Comparison of ENCODE assay signal across 1 cellular context in the genomic region with DNA sequence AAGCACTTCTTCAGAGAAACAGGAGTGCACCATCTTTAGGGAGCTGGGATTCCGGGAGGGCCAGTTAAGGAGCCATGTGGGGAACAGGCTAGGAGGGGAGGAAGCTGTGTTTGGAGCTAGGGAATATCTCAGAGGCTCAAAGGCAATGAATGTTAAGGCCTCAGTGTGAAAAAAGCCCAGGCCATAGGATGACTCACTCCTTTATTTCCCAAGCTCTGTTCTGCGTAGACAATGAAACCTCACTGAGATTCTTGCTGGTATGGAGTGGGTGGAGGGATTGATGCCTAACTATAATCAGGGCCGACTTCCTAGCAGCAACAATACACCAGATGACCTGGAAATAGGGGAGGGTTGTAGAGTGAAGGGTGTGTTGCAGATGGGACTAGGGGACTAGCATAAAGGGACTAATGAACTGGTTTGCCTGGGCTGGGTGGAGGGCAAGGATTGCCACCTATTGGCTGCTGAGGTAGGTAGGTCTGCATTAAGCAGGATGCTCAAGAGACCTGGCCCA.
TF ChIP-seq lines count a peak whose summit lies in the region.

No MANE protein-coding gene starts in this region.

TF ChIP-seq in HCT116, 20 proteins besides CTCF, POLR2A, EP300 and RAD21:
- TF ChIP-seq, protein P1, sequence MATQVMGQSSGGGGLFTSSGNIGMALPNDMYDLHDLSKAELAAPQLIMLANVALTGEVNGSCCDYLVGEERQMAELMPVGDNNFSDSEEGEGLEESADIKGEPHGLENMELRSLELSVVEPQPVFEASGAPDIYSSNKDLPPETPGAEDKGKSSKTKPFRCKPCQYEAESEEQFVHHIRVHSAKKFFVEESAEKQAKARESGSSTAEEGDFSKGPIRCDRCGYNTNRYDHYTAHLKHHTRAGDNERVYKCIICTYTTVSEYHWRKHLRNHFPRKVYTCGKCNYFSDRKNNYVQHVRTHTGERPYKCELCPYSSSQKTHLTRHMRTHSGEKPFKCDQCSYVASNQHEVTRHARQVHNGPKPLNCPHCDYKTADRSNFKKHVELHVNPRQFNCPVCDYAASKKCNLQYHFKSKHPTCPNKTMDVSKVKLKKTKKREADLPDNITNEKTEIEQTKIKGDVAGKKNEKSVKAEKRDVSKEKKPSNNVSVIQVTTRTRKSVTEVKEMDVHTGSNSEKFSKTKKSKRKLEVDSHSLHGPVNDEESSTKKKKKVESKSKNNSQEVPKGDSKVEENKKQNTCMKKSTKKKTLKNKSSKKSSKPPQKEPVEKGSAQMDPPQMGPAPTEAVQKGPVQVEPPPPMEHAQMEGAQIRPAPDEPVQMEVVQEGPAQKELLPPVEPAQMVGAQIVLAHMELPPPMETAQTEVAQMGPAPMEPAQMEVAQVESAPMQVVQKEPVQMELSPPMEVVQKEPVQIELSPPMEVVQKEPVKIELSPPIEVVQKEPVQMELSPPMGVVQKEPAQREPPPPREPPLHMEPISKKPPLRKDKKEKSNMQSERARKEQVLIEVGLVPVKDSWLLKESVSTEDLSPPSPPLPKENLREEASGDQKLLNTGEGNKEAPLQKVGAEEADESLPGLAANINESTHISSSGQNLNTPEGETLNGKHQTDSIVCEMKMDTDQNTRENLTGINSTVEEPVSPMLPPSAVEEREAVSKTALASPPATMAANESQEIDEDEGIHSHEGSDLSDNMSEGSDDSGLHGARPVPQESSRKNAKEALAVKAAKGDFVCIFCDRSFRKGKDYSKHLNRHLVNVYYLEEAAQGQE (IDR thresholded peaks at IDR 0.05; ENCODE audit: low read depth) = no peak
- TF ChIP-seq SRF (IDR thresholded peaks at IDR 0.05; ENCODE audit: low read depth) (no peak), SP1 (IDR thresholded peaks at IDR 0.05; ENCODE audit: low read depth) (peak; percentile 15; the same call in 1 of the 2 replicates), CBX3 (IDR thresholded peaks at IDR 0.05; ENCODE audit: low read depth) (no peak), EGR1 (IDR thresholded peaks at IDR 0.05; ENCODE audit: low read depth) (peak; percentile 50)
